ENCODE assay signal across 19 cellular contexts in genomic region chr21:30577766-30578165, GRCh38. TPM values are rescaled to one million over a fixed set of nuclear protein-coding genes. Genes with fewer than 3 reads are reported as not detected.
DNase-seq lines count a peak whose midpoint lies in the region; ATAC-seq, FAIRE-seq and TF ChIP-seq lines count a peak whose summit lies in the region.
"Had no signal": no experiment of that assay in that cellular context is flagged by ENCODE, and none has a peak within 500 bp of the region (broad histone marks: within the 10 kb centered on the region; RNA-seq: fewer than 3 reads in every experiment).

No MANE protein-coding gene starts in this region.

- H3K27me3 ChIP-seq in PC-3 (ENCODE audit: low read length), result no peaks in the 10 kb centered on the region
- H3K27me3 ChIP-seq: BLaER1 had no signal

- H3K4me2 ChIP-seq in PC-3 (ENCODE audit: low read length), result no peak overlapping the region
- H3K4me2 ChIP-seq: BLaER1 had no signal

- no peak overlapping the region for H3K9ac ChIP-seq in PC-3 (ENCODE audit: low read length)
- H3K9ac ChIP-seq: BLaER1, GM23248 had no signal

- intact Hi-C loops in PC-3 (cut with micrococcal nuclease), result no loop called here

- no peak overlapping the region for H2AFZ ChIP-seq in PC-3 (ENCODE audit: low read length)
- H2AFZ ChIP-seq: GM23248 had no signal

- H3K79me2 ChIP-seq in PC-3 (ENCODE audit: low read length), result no peaks in the 10 kb centered on the region

- FAIRE-seq in GM12891 (lab: Jason Lieb, UNC), result no peak
- FAIRE-seq: GM18507, H54 had no signal

- H3K36me3 Mint-ChIP-seq in activated T-cell treated with anti-CD3 and anti-CD28 coated beads, Interleukin-2, amount 50 U/mL, for 4 hours (ENCODE audit: insufficient read depth), result no peaks in the 10 kb centered on the region
- H3K36me3 Mint-ChIP-seq: CD8-positive, alpha-beta memory T cell had no signal

- BruUV-seq in PC-3 (replicated peaks; lab: Mats Ljungman, UMichigan), result no TSS peak

- POLR2A ChIA-PET in PC-3 (lab: Charles Lee; ENCODE audit: unreplicated experiment), result no interaction called here

- no peak for TF ChIP-seq POLR2A in GM12891 (IDR thresholded peaks at IDR 0.05; ENCODE audit: low read depth, low read length)

- no peaks in the 10 kb centered on the region for H3K4me1 Mint-ChIP-seq in activated T-cell treated with anti-CD3 and anti-CD28 coated beads, Interleukin-2, amount 50 U/mL, for 4 hours (ENCODE audit: low read depth)
- H3K4me1 Mint-ChIP-seq: CD8-positive, alpha-beta memory T cell had no signal

- peak; percentile 56 to 79 for ATAC-seq in activated T-cell treated with anti-CD3 and anti-CD28 coated beads, Interleukin-2, amount 50 U/mL, for 4 hours
- ATAC-seq in PC-3, result peak; percentile 58
- ATAC-seq: HCT116 had no signal

- H4K20me1 ChIP-seq in PC-3 (ENCODE audit: low read length), result no peaks in the 10 kb centered on the region
- H4K20me1 ChIP-seq: BLaER1 had no signal

- H3K9me2 ChIP-seq in PC-3 (replicated peaks; ENCODE audit: low read length), result no peaks in the 10 kb centered on the region

- H3K9me3 ChIP-seq in PC-3 (ENCODE audit: low read length), result no peaks in the 10 kb centered on the region
- H3K9me3 ChIP-seq: BLaER1, Caco-2 had no signal

- CTCF ChIA-PET in PC-3 (lab: Charles Lee), result no interaction called here

- H3K9me3 Mint-ChIP-seq in activated T-cell treated with anti-CD3 and anti-CD28 coated beads, Interleukin-2, amount 50 U/mL, for 4 hours, result no peaks in the 10 kb centered on the region

- TF ChIP-seq CTCF in PC-3 (conservative IDR thresholded peaks at IDR 0.05; ENCODE audit: low read depth, low read length) (no peak), choroid plexus epithelial cell (conservative IDR thresholded peaks at IDR 0.05; ENCODE audit: low read depth, low read length) (no peak)

- no peak for DNase-seq in activated T-cell treated with anti-CD3 and anti-CD28 coated beads, Interleukin-2, amount 50 U/mL, for 4 hours
- no peak for DNase-seq in activated T-cell treated with anti-CD3 and anti-CD28 coated beads, Interleukin-2, amount 50 U/mL, for 48 hours
- DNase-seq in PC-3 (peak; percentile 56), choroid plexus epithelial cell (ENCODE audit: low read depth) (peak; percentile 2), pons (ENCODE audit: low spot score) (no peak), medulla oblongata (ENCODE audit: extremely low spot score) (no peak), GM12891 (ENCODE audit: insufficient read length, low spot score) (no peak)
- DNase-seq: 8988T; AML-193; Caco-2; CD8-positive, alpha-beta memory T cell; DND-41; GF-D8; GM23248 had no signal

- no peaks in the 10 kb centered on the region for H3F3A ChIP-seq in PC-3 (ENCODE audit: low read length, unreplicated experiment)

- H3K4me3 ChIP-seq in PC-3 (ENCODE audit: low read length), result no peak overlapping the region
- H3K4me3 ChIP-seq in choroid plexus epithelial cell (ENCODE audit: low read depth, low read length), result no peak overlapping the region
- H3K4me3 ChIP-seq: BLaER1, GM23248 had no signal

- H3K4me1 ChIP-seq in PC-3 (ENCODE audit: insufficient read depth, low read length), result no peaks in the 10 kb centered on the region
- H3K4me1 ChIP-seq: BLaER1, Caco-2 had no signal

- H3K27me3 Mint-ChIP-seq in activated T-cell treated with anti-CD3 and anti-CD28 coated beads, Interleukin-2, amount 50 U/mL, for 4 hours (ENCODE audit: low read depth), result no peaks in the 10 kb centered on the region
- H3K27me3 Mint-ChIP-seq: CD8-positive, alpha-beta memory T cell had no signal

- no peaks in the 10 kb centered on the region for H3K36me3 ChIP-seq in PC-3 (ENCODE audit: low read depth, low read length)
- H3K36me3 ChIP-seq: BLaER1 had no signal

- no peak overlapping the region for H3K4me3 Mint-ChIP-seq in activated T-cell treated with anti-CD3 and anti-CD28 coated beads, Interleukin-2, amount 50 U/mL, for 4 hours
- H3K4me3 Mint-ChIP-seq: CD8-positive, alpha-beta memory T cell had no signal

- no peak overlapping the region for H3K27ac ChIP-seq in PC-3 (ENCODE audit: low read length)
- H3K27ac ChIP-seq: BLaER1, GM23248 had no signal

TF ChIP-seq in GM12891, 5 proteins besides CTCF, POLR2A, EP300 and RAD21:
- TF ChIP-seq POU2F2 (IDR thresholded peaks at IDR 0.05; ENCODE audit: low read depth, low read length), result no peak
- TF ChIP-seq POLR2AphosphoS5 (IDR thresholded peaks at IDR 0.05; ENCODE audit: low read depth, low read length), result no peak
- no peak for TF ChIP-seq PAX5 (IDR thresholded peaks at IDR 0.05; ENCODE audit: insufficient read depth, low read length, severe bottlenecking)
- TF ChIP-seq TAF1 (IDR thresholded peaks at IDR 0.05; ENCODE audit: low read depth, low read length), result no peak
- TF ChIP-seq SPI1 (IDR thresholded peaks at IDR 0.05; ENCODE audit: low read depth, low read length), result no peak
TF ChIP-seq in GM12891: peak in this region for 0.

RNA-seq across cellular contexts. Expression of gene KRTAP22-2, which starts 12.4 kb away (rescaled TPM):
- not detected for total RNA-seq in activated T-cell treated with anti-CD3 and anti-CD28 coated beads, Interleukin-2, amount 50 U/mL, for 4 hours
- not detected in 2 replicates for total RNA-seq in PC-3 (2014; rRNA removed)
- polyA plus RNA-seq in GM12891 (2012; ENCODE audit: low read depth, missing spikeins), result not detected
- total RNA-seq: Caco-2; CD8-positive, alpha-beta memory T cell; GM23248; HT-29 had no signal
- polyA plus RNA-seq: CD8-positive, alpha-beta memory T cell; GM23248 had no signal

RNA-seq across cellular contexts. Expression of gene KRTAP6-3, which starts 14.5 kb away (rescaled TPM):
- not detected for total RNA-seq in activated T-cell treated with anti-CD3 and anti-CD28 coated beads, Interleukin-2, amount 50 U/mL, for 4 hours
- not detected in 2 replicates for total RNA-seq in PC-3 (2014; rRNA removed)
- polyA plus RNA-seq in GM12891 (2012; ENCODE audit: low read depth, missing spikeins), result not detected
- total RNA-seq: Caco-2; CD8-positive, alpha-beta memory T cell; GM23248; HT-29 had no signal
- polyA plus RNA-seq: CD8-positive, alpha-beta memory T cell; GM23248 had no signal

RNA-seq across cellular contexts. Expression of gene KRTAP19-7, which starts 16.7 kb away (rescaled TPM):
- total RNA-seq in activated T-cell treated with anti-CD3 and anti-CD28 coated beads, Interleukin-2, amount 50 U/mL, for 4 hours, result not detected
- total RNA-seq in PC-3 (2014; rRNA removed), result not detected in 2 replicates
- polyA plus RNA-seq in GM12891 (2012; ENCODE audit: low read depth, missing spikeins), result not detected
- total RNA-seq: Caco-2; CD8-positive, alpha-beta memory T cell; GM23248; HT-29 had no signal
- polyA plus RNA-seq: CD8-positive, alpha-beta memory T cell; GM23248 had no signal

RNA-seq across cellular contexts. Expression of gene KRTAP6-2, which starts 20.9 kb away (rescaled TPM):
- not detected for total RNA-seq in activated T-cell treated with anti-CD3 and anti-CD28 coated beads, Interleukin-2, amount 50 U/mL, for 4 hours
- not detected in 2 replicates for total RNA-seq in PC-3 (2014; rRNA removed)
- polyA plus RNA-seq in GM12891 (2012; ENCODE audit: low read depth, missing spikeins), result not detected
- total RNA-seq: Caco-2; CD8-positive, alpha-beta memory T cell; GM23248; HT-29 had no signal
- polyA plus RNA-seq: CD8-positive, alpha-beta memory T cell; GM23248 had no signal

RNA-seq across cellular contexts. Expression of gene KRTAP22-1, which starts 23.1 kb away (rescaled TPM):
- not detected for total RNA-seq in activated T-cell treated with anti-CD3 and anti-CD28 coated beads, Interleukin-2, amount 50 U/mL, for 4 hours
- not detected in 2 replicates for total RNA-seq in PC-3 (2014; rRNA removed)
- polyA plus RNA-seq in GM12891 (2012; ENCODE audit: low read depth, missing spikeins), result not detected
- total RNA-seq: Caco-2; CD8-positive, alpha-beta memory T cell; GM23248; HT-29 had no signal
- polyA plus RNA-seq: CD8-positive, alpha-beta memory T cell; GM23248 had no signal

Comparison
In these comparisons a context has a peak if more than half of its experiments do, and no peak if none do; other contexts are left out.
1. DNase-seq: peak in PC-3 (single experiment) and choroid plexus epithelial cell (single experiment); none in activated T-cell treated with anti-CD3 and anti-CD28 coated beads, Interleukin-2, amount 50 U/mL, for 4 hours (single experiment), activated T-cell treated with anti-CD3 and anti-CD28 coated beads, Interleukin-2, amount 50 U/mL, for 48 hours (0 of 2), pons (single experiment), medulla oblongata (single experiment) and GM12891 (single experiment).